8 cellular contexts compared by ENCODE assay signal in the genomic region with DNA sequence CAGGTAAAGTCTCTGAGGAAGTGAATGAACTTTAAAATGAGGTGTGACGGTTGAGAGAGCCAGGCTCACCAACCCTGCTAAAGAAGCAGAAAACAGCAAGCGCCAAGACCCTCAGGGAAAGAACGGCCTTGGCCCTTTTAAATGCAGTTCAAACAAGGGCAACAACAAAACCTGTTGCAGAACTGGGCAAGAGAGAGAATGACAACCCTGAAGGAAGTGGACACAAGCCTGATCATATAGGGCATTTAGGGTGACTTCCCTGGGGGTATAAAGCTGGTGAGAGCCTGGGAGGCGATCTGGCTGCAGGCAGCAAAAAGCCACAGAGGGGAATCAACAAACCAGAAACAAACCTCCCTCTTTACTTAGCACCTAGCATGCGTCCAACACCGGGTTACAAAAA. TPM values are rescaled to one million over a fixed set of nuclear protein-coding genes. Genes with fewer than 3 reads are reported as not detected.
DNase-seq lines count a peak whose midpoint lies in the region; ATAC-seq and TF ChIP-seq lines count a peak whose summit lies in the region.

No MANE protein-coding gene starts in this region.

- H4K91ac ChIP-seq in H9 (ENCODE audit: insufficient read length, low read depth, low read length), result no peak overlapping the region

- peaks cover 6% of the 10 kb centered on the region for H3K23me2 ChIP-seq in H9 (ENCODE audit: insufficient read length, low read depth, low read length, poor library complexity, severe bottlenecking)

- H3K27me3 ChIP-seq in H9 (ENCODE audit: insufficient read depth, low read length) (no peaks in the 10 kb centered on the region), iPS DF 6.9 (ENCODE audit: control insufficient read depth, insufficient read depth, low read length) (no peaks in the 10 kb centered on the region), smooth muscle cell (ENCODE audit: low read depth) (no peaks in the 10 kb centered on the region)

- H3K36me3 ChIP-seq in iPS DF 6.9 (ENCODE audit: control insufficient read depth, insufficient read depth, low read length) (no peaks in the 10 kb centered on the region), smooth muscle cell (ENCODE audit: low read depth) (no peaks in the 10 kb centered on the region)

- H2BK5ac ChIP-seq in H9 (ENCODE audit: insufficient read length, low read length), result no peak overlapping the region

- H3F3A ChIP-seq in smooth muscle cell (ENCODE audit: low read depth), result peaks cover 16% of the 10 kb centered on the region

- ATAC-seq in GM18505 (IDR thresholded peaks at IDR 0.05; ENCODE audit: unreplicated experiment) (no peak), GM19395 (IDR thresholded peaks at IDR 0.05; ENCODE audit: unreplicated experiment) (no peak), GM18909 (IDR thresholded peaks at IDR 0.05; ENCODE audit: poor library complexity, unreplicated experiment) (no peak)

- peak overlapping the region in 1 of 3 experiments; percentile 94; a peak in 2 of 7 replicates for H3K27ac Mint-ChIP-seq in H9
- H3K27ac Mint-ChIP-seq in activated CD4-positive, alpha-beta memory T cell treated with anti-CD3 and anti-CD28 coated beads, Interleukin-2, amount 10 ng/mL, durations not matched to agents 7 days and 5 days, result peak overlapping the region; percentile 81

- no peaks in the 10 kb centered on the region for H3K79me2 ChIP-seq in H9 (ENCODE audit: insufficient read depth, low read length)
- H3K79me2 ChIP-seq in smooth muscle cell (ENCODE audit: low read depth), result peaks cover 4% of the 10 kb centered on the region

- no peak for DNase-seq in H9
- DNase-seq in activated CD4-positive, alpha-beta memory T cell treated with anti-CD3 and anti-CD28 coated beads, Interleukin-2, amount 10 ng/mL, durations not matched to agents 7 days and 5 days, result no peak
- no peak for DNase-seq in iPS DF 6.9 (ENCODE audit: low read depth, low spot score)
- DNase-seq in smooth muscle cell (lab: John Stamatoyannopoulos, UW; ENCODE audit: unreplicated experiment), result no peak
- DNase-seq in NCI-H2227 treated with DMSO at 0.1 percent for 48 hours (lab: John Stamatoyannopoulos, UW), result no peak

- H3K14ac ChIP-seq in H9 (ENCODE audit: insufficient read depth, low read length), result no peak overlapping the region

- H3K9me3 ChIP-seq in H9 (ENCODE audit: control insufficient read depth, low read depth, low read length) (no peaks in the 10 kb centered on the region), iPS DF 6.9 (ENCODE audit: control insufficient read depth, insufficient read depth, low read length) (no peaks in the 10 kb centered on the region), smooth muscle cell (replicated peaks; ENCODE audit: low read depth) (no peaks in the 10 kb centered on the region)

- H4K5ac ChIP-seq in H9 (ENCODE audit: insufficient read length, low read depth, low read length), result no peak overlapping the region

- no peak overlapping the region for H3K23ac ChIP-seq in H9 (ENCODE audit: insufficient read length, low read depth, low read length)

- H2BK20ac ChIP-seq in H9 (ENCODE audit: low read depth, low read length, poor library complexity, severe bottlenecking), result no peak overlapping the region

- H3K4me2 ChIP-seq in H9 (ENCODE audit: insufficient read depth, insufficient read length, low read length) (peak overlapping the region; percentile 47), smooth muscle cell (peak overlapping the region; percentile 77)

- no peak overlapping the region for H2BK120ac ChIP-seq in H9 (ENCODE audit: low read depth, low read length, poor library complexity, severe bottlenecking)

- no peaks in the 10 kb centered on the region for H3K79me1 ChIP-seq in H9 (ENCODE audit: insufficient read depth, low read depth, low read length, poor library complexity, severe bottlenecking)

- H3K36me3 Mint-ChIP-seq in H9 (ENCODE audit: insufficient read depth in 1 of 3, low read depth in 3 of 3), result no peaks in the 10 kb centered on the region
- H3K36me3 Mint-ChIP-seq in activated CD4-positive, alpha-beta memory T cell treated with anti-CD3 and anti-CD28 coated beads, Interleukin-2, amount 10 ng/mL, durations not matched to agents 7 days and 5 days (ENCODE audit: low read depth), result peaks cover 26% of the 10 kb centered on the region

- H3K4me1 Mint-ChIP-seq in H9, result peaks cover 15 to 17% of the 10 kb centered on the region in 2 experiments
- H3K4me1 Mint-ChIP-seq in activated CD4-positive, alpha-beta memory T cell treated with anti-CD3 and anti-CD28 coated beads, Interleukin-2, amount 10 ng/mL, durations not matched to agents 7 days and 5 days, result peaks cover 57% of the 10 kb centered on the region

- no peak overlapping the region for H3K4ac ChIP-seq in H9 (ENCODE audit: low read depth, low read length)

- H3T11ph ChIP-seq in H9 (ENCODE audit: low read length), result no peak overlapping the region

- H3K9ac ChIP-seq in H9 (ENCODE audit: extremely low read depth, insufficient read length, low read length), result no peak overlapping the region
- H3K9ac ChIP-seq in smooth muscle cell (ENCODE audit: low read depth), result peak overlapping the region; percentile 65

- H4K8ac ChIP-seq in H9 (replicated peaks; ENCODE audit: insufficient read length, low read depth, low read length), result no peak overlapping the region

- H3K27me3 Mint-ChIP-seq in H9 (ENCODE audit: low read depth), result no peaks in the 10 kb centered on the region
- H3K27me3 Mint-ChIP-seq in activated CD4-positive, alpha-beta memory T cell treated with anti-CD3 and anti-CD28 coated beads, Interleukin-2, amount 10 ng/mL, durations not matched to agents 7 days and 5 days, result no peaks in the 10 kb centered on the region

- H3K4me1 ChIP-seq in H9 (ENCODE audit: insufficient read depth, low read length) (no peaks in the 10 kb centered on the region), iPS DF 6.9 (ENCODE audit: control insufficient read depth, insufficient read depth, low read length) (no peaks in the 10 kb centered on the region), smooth muscle cell (ENCODE audit: low read depth) (peaks cover 7% of the 10 kb centered on the region)

- no peak overlapping the region for H3K18ac ChIP-seq in H9 (ENCODE audit: insufficient read length, low read depth, low read length)

- TF ChIP-seq CTCF in H9 (conservative IDR thresholded peaks at IDR 0.05) (no peak), smooth muscle cell (IDR thresholded peaks at IDR 0.05; ENCODE audit: borderline replicate concordance, insufficient read depth, poor library complexity, severe bottlenecking) (no peak)

- CTCF ChIA-PET in activated CD4-positive, alpha-beta memory T cell treated with anti-CD3 and anti-CD28 coated beads, Interleukin-2, amount 10 ng/mL, durations not matched to agents 7 days and 5 days (lab: Charles Lee), result interaction anchor here (1.6 kb wide), 1 partner anchor 14 kb away, joined by 5 read pairs; no protein-coding TSS in a partner anchor

- H2AK5ac ChIP-seq in H9 (ENCODE audit: insufficient read length, low read length), result no peak overlapping the region

- no peak overlapping the region for H2BK15ac ChIP-seq in H9 (ENCODE audit: low read depth, low read length)

- H3K56ac ChIP-seq in H9 (ENCODE audit: insufficient read length, low read depth, low read length), result no peak overlapping the region

- TF ChIP-seq POLR2A in GM18505 (IDR thresholded peaks at IDR 0.05; ENCODE audit: borderline replicate concordance, extremely low read depth, insufficient read depth, insufficient read length), result no peak

- no peaks in the 10 kb centered on the region for H4K20me1 ChIP-seq in H9 (ENCODE audit: control insufficient read depth, insufficient read depth, insufficient read length)
- H4K20me1 ChIP-seq in smooth muscle cell (ENCODE audit: low read depth), result no peaks in the 10 kb centered on the region

- H3K4me3 ChIP-seq in iPS DF 6.9 (ENCODE audit: low read length) (peak overlapping the region; percentile 91; the same call in 1 of the 2 replicates), smooth muscle cell (peak overlapping the region; percentile 74)

- POLR2A ChIA-PET in activated CD4-positive, alpha-beta memory T cell treated with anti-CD3 and anti-CD28 coated beads, Interleukin-2, amount 10 ng/mL, durations not matched to agents 7 days and 5 days (lab: Charles Lee), result interaction anchor here (0.8 to 4.7 kb wide), 11 partner anchors 14 to 826 kb away, joined by 3 to 44 read pairs (median 5); partner anchors contain the start of gene SNX29

- no CpG with 5 or more reads among the region's 6 CpGs for WGBS in H9 (ENCODE audit: extremely low coverage, insufficient read length, low lambda C conversion rate)
- no CpG with 5 or more reads among the region's 6 CpGs for WGBS in iPS DF 6.9 (ENCODE audit: insufficient coverage, insufficient read length)
- 81% methylated on average over 6 of the region's 6 CpGs for WGBS in smooth muscle cell (ENCODE audit: low lambda C conversion rate)

- no peak overlapping the region for H3K27ac ChIP-seq in H9 (ENCODE audit: insufficient read length, low read depth, low read length)
- no peak overlapping the region for H3K27ac ChIP-seq in iPS DF 6.9 (ENCODE audit: low read length)
- peak overlapping the region; percentile 91 for H3K27ac ChIP-seq in smooth muscle cell (ENCODE audit: low read depth)

- H3K4me3 Mint-ChIP-seq in H9, result peak overlapping the region; percentile 89
- peak overlapping the region; percentile 95 for H3K4me3 Mint-ChIP-seq in activated CD4-positive, alpha-beta memory T cell treated with anti-CD3 and anti-CD28 coated beads, Interleukin-2, amount 10 ng/mL, durations not matched to agents 7 days and 5 days

- H2AFZ ChIP-seq in H9 (ENCODE audit: low read length) (no peak overlapping the region), smooth muscle cell (ENCODE audit: low read depth) (no peak overlapping the region)

- no peak overlapping the region for H2BK12ac ChIP-seq in H9 (ENCODE audit: insufficient read length, low read depth, low read length)

- H3K9me3 Mint-ChIP-seq in H9, result no peaks in the 10 kb centered on the region
- no peaks in the 10 kb centered on the region for H3K9me3 Mint-ChIP-seq in activated CD4-positive, alpha-beta memory T cell treated with anti-CD3 and anti-CD28 coated beads, Interleukin-2, amount 10 ng/mL, durations not matched to agents 7 days and 5 days

RNA-seq across cellular contexts. Expression of gene CPPED1, which starts 1.0 kb away (rescaled TPM):
- total RNA-seq in H9 (2021) (7.9 and 10.8 TPM in 2 replicates), smooth muscle cell (20.9 and 35.2 TPM in 2 replicates)
- total RNA-seq in activated CD4-positive, alpha-beta memory T cell treated with anti-CD3 and anti-CD28 coated beads, Interleukin-2, amount 10 ng/mL, durations not matched to agents 7 days and 5 days, result 10 to 100 TPM; 26.1 to 27.0 TPM
- 17.2 and 17.7 TPM in 2 replicates for polyA plus RNA-seq in smooth muscle cell
